ENCODE assay signal across 1 cellular context in genomic region chr22:31836010-31836409, GRCh38.
TF ChIP-seq lines count a peak whose summit lies in the region.

No MANE protein-coding gene starts in this region.

TF ChIP-seq in GM23338, 12 proteins besides CTCF, POLR2A, EP300 and RAD21 (continued from another document):
- TF ChIP-seq, protein P1, sequence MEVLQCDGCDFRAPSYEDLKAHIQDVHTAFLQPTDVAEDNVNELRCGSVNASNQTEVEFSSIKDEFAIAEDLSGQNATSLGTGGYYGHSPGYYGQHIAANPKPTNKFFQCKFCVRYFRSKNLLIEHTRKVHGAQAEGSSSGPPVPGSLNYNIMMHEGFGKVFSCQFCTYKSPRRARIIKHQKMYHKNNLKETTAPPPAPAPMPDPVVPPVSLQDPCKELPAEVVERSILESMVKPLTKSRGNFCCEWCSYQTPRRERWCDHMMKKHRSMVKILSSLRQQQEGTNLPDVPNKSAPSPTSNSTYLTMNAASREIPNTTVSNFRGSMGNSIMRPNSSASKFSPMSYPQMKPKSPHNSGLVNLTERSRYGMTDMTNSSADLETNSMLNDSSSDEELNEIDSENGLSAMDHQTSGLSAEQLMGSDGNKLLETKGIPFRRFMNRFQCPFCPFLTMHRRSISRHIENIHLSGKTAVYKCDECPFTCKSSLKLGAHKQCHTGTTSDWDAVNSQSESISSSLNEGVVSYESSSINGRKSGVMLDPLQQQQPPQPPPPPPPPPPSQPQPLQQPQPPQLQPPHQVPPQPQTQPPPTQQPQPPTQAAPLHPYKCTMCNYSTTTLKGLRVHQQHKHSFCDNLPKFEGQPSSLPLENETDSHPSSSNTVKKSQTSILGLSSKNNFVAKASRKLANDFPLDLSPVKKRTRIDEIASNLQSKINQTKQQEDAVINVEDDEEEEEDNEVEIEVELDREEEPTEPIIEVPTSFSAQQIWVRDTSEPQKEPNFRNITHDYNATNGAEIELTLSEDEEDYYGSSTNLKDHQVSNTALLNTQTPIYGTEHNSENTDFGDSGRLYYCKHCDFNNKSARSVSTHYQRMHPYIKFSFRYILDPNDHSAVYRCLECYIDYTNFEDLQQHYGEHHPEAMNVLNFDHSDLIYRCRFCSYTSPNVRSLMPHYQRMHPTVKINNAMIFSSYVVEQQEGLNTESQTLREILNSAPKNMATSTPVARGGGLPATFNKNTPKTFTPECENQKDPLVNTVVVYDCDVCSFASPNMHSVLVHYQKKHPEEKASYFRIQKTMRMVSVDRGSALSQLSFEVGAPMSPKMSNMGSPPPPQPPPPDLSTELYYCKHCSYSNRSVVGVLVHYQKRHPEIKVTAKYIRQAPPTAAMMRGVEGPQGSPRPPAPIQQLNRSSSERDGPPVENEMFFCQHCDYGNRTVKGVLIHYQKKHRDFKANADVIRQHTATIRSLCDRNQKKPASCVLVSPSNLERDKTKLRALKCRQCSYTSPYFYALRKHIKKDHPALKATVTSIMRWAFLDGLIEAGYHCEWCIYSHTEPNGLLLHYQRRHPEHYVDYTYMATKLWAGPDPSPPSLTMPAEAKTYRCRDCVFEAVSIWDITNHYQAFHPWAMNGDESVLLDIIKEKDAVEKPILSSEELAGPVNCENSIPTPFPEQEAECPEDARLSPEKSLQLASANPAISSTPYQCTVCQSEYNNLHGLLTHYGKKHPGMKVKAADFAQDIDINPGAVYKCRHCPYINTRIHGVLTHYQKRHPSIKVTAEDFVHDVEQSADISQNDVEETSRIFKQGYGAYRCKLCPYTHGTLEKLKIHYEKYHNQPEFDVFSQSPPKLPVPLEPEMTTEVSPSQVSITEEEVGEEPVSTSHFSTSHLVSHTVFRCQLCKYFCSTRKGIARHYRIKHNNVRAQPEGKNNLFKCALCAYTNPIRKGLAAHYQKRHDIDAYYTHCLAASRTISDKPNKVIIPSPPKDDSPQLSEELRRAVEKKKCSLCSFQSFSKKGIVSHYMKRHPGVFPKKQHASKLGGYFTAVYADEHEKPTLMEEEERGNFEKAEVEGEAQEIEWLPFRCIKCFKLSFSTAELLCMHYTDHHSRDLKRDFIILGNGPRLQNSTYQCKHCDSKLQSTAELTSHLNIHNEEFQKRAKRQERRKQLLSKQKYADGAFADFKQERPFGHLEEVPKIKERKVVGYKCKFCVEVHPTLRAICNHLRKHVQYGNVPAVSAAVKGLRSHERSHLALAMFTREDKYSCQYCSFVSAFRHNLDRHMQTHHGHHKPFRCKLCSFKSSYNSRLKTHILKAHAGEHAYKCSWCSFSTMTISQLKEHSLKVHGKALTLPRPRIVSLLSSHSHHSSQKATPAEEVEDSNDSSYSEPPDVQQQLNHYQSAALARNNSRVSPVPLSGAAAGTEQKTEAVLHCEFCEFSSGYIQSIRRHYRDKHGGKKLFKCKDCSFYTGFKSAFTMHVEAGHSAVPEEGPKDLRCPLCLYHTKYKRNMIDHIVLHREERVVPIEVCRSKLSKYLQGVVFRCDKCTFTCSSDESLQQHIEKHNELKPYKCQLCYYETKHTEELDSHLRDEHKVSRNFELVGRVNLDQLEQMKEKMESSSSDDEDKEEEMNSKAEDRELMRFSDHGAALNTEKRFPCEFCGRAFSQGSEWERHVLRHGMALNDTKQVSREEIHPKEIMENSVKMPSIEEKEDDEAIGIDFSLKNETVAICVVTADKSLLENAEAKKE (CRISPR knock-in tag; IDR thresholded peaks at IDR 0.05): no peak
- TF ChIP-seq ETS1 (IDR thresholded peaks at IDR 0.05): no peak
- TF ChIP-seq JUNB (IDR thresholded peaks at IDR 0.05; ENCODE audit: unreplicated experiment): no peak
TF ChIP-seq in GM23338: peak in this region for 0.
